ENCODE assay signal across 12 cellular contexts in the genomic region with DNA sequence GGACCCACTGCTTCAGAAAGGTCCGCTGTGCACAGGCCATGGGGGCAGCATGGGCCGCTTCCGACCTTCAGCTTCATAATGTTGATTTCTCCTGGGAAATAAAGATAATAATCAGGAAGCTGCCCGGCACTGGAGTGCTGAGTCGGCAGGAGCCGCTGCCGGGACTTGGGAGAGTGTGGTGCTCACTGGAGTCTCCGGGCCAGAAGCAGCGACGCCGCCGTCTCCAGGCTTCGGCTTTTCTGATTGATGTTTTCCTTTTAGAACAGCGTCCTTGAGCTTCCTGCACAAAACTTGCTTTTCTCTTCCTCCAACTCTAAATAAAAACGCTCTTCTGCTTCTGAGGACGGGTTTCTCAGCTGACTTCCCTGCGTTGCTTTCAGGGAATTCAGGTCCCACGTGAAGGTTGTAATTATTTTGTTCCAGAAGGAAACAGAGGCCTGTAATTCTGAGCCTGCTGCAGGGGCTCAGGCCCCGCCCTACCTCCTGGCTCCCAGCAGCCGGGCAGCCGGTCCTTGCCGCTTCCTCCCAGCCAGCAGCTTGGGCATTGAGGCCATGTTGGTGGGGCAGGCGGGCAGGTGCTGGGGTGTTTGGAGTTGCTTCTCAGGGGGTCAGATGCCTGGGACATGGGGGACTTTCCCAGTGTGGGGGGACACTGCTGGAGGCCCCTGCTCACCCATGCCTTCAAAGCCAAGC. TPM values are rescaled to one million over a fixed set of nuclear protein-coding genes. Genes with fewer than 3 reads are reported as not detected.
A peak's percentile ranks its signal among the peaks of the same experiment; 100 is the strongest.
DNase-seq lines count a peak whose midpoint lies in the region; ATAC-seq and TF ChIP-seq lines count a peak whose summit lies in the region.
"Had no signal": no experiment of that assay in that cellular context is flagged by ENCODE, and none has a peak within 500 bp of the region (broad histone marks: within the 10 kb centered on the region; RNA-seq: fewer than 3 reads in every experiment).

No MANE protein-coding gene starts in this region.

- H3K4me1 ChIP-seq in esophagus (ENCODE audit: control insufficient read depth in 2 of 2, insufficient read depth in 2 of 2, low read length in 1 of 2) = peaks cover 24 to 62% of the 10 kb centered on the region in 2 donors
- peaks cover 76% of the 10 kb centered on the region for H3K4me1 ChIP-seq in mucosa of descending colon (ENCODE audit: low read depth)

- intact Hi-C loops in mucosa of descending colon (cut with DNase I, micrococcal nuclease) = no loop called here
- intact Hi-C loops in activated CD4-positive, alpha-beta T cell treated with anti-CD3 and anti-CD28 coated beads, Interleukin-2, amount 10 ng/mL, durations not matched to agents 24 days and 14 days (cut with micrococcal nuclease) = no loop called here

- H3K4me3 Mint-ChIP-seq in type B pancreatic cell = peak overlapping the region; percentile 85
- no peak overlapping the region for H3K4me3 Mint-ChIP-seq in activated CD4-positive, alpha-beta T cell treated with anti-CD3 and anti-CD28 coated beads, Interleukin-2, amount 10 ng/mL, durations not matched to agents 24 days and 14 days
- H3K4me3 Mint-ChIP-seq: central memory CD8-positive, alpha-beta T cell had no signal

- H3K36me3 Mint-ChIP-seq in type B pancreatic cell = peaks cover 8% of the 10 kb centered on the region
- peaks cover 2% of the 10 kb centered on the region for H3K36me3 Mint-ChIP-seq in activated CD4-positive, alpha-beta T cell treated with anti-CD3 and anti-CD28 coated beads, Interleukin-2, amount 10 ng/mL, durations not matched to agents 24 days and 14 days (ENCODE audit: low read depth)

- ATAC-seq in mucosa of descending colon (peak; percentile 27), HG03139 (IDR thresholded peaks at IDR 0.05; ENCODE audit: unreplicated experiment) (no peak)

- H3K9me3 ChIP-seq in esophagus (ENCODE audit: control insufficient read depth in 2 of 2, insufficient read depth in 1 of 2, low read depth in 1 of 2, low read length in 1 of 2) = no peaks in the 10 kb centered on the region
- H3K9me3 ChIP-seq in mucosa of descending colon = no peaks in the 10 kb centered on the region
- H3K9me3 ChIP-seq: neutrophil had no signal

- H3K27me3 ChIP-seq in esophagus (ENCODE audit: control insufficient read depth in 1 of 2, insufficient read depth in 2 of 2, low read length in 2 of 2) = no peaks in the 10 kb centered on the region
- H3K27me3 ChIP-seq: neutrophil had no signal

- H3K4me3 ChIP-seq in esophagus (ENCODE audit: low read depth in 1 of 2, low read length in 2 of 2) (peak overlapping the region in 1 of 2 donors; percentile 8), mucosa of descending colon (no peak overlapping the region)

- 16 to 25% methylated on average over 23 of the region's 23 CpGs for WGBS in esophagus, 2 donors

- no peaks in the 10 kb centered on the region for H3K27me3 Mint-ChIP-seq in type B pancreatic cell
- H3K27me3 Mint-ChIP-seq in activated CD4-positive, alpha-beta T cell treated with anti-CD3 and anti-CD28 coated beads, Interleukin-2, amount 10 ng/mL, durations not matched to agents 24 days and 14 days = no peaks in the 10 kb centered on the region
- H3K27me3 Mint-ChIP-seq: central memory CD8-positive, alpha-beta T cell had no signal

- TF ChIP-seq CTCF in mucosa of descending colon (IDR thresholded peaks at IDR 0.05) (no peak), type B pancreatic cell (conservative IDR thresholded peaks at IDR 0.05) (no peak)

- DNase-seq in DMS153 treated with DMSO at 0.1 percent for 48 hours (lab: John Stamatoyannopoulos, UW; ENCODE audit: unreplicated experiment) (peak; percentile 40), DMS153 (lab: John Stamatoyannopoulos, UW) (no peak), mucosa of descending colon (peak in 2 of 3 donors; percentile 81 to 85), type B pancreatic cell (ENCODE audit: extremely low spot score, unreplicated experiment) (no peak), NCI-H446 (lab: John Stamatoyannopoulos, UW) (no peak)
- DNase-seq in activated CD4-positive, alpha-beta T cell treated with anti-CD3 and anti-CD28 coated beads, Interleukin-2, amount 10 ng/mL, durations not matched to agents 24 days and 14 days = no peak
- DNase-seq: NCI-H146 had no signal

- H3K36me3 ChIP-seq in esophagus (ENCODE audit: control insufficient read depth in 2 of 2, insufficient read depth in 2 of 2, low read length in 1 of 2) (peaks cover 0 to 29% of the 10 kb centered on the region in 2 donors), mucosa of descending colon (ENCODE audit: low read depth) (no peaks in the 10 kb centered on the region)

- H3K27ac Mint-ChIP-seq in type B pancreatic cell = peak overlapping the region; percentile 98
- no peak overlapping the region for H3K27ac Mint-ChIP-seq in activated CD4-positive, alpha-beta T cell treated with anti-CD3 and anti-CD28 coated beads, Interleukin-2, amount 10 ng/mL, durations not matched to agents 24 days and 14 days

- peak overlapping the region; percentile 90 to 94 for H3K27ac ChIP-seq in esophagus (ENCODE audit: low read depth in 2 of 2, low read length in 1 of 2)
- H3K27ac ChIP-seq: 22Rv1 had no signal

- peaks cover 46% of the 10 kb centered on the region for H3K4me1 Mint-ChIP-seq in type B pancreatic cell (ENCODE audit: unreplicated experiment)
- H3K4me1 Mint-ChIP-seq in activated CD4-positive, alpha-beta T cell treated with anti-CD3 and anti-CD28 coated beads, Interleukin-2, amount 10 ng/mL, durations not matched to agents 24 days and 14 days = no peaks in the 10 kb centered on the region

- H3K9me3 Mint-ChIP-seq in type B pancreatic cell = no peaks in the 10 kb centered on the region
- no peaks in the 10 kb centered on the region for H3K9me3 Mint-ChIP-seq in activated CD4-positive, alpha-beta T cell treated with anti-CD3 and anti-CD28 coated beads, Interleukin-2, amount 10 ng/mL, durations not matched to agents 24 days and 14 days
- H3K9me3 Mint-ChIP-seq: central memory CD8-positive, alpha-beta T cell had no signal

RNA-seq across cellular contexts. Expression of a gene that starts 14.7 kb away (rescaled TPM):
- 10 to 100 TPM; 17.6 to 33.4 TPM for polyA plus RNA-seq in esophagus
- total RNA-seq in mucosa of descending colon = 10 to 100 TPM; 37.7 to 55.6 (median 41.7) TPM
- total RNA-seq in type B pancreatic cell (ENCODE audit: low replicate concordance) = 22.6 and 41.4 TPM in 2 replicates
- total RNA-seq in activated CD4-positive, alpha-beta T cell treated with anti-CD3 and anti-CD28 coated beads, Interleukin-2, amount 10 ng/mL, durations not matched to agents 24 days and 14 days = 4.9 and 5.0 TPM in 2 replicates

Comparison
In these comparisons a context has a peak if more than half of its experiments do, and no peak if none do; other contexts are left out.
1. DNase-seq: peak in DMS153 treated with DMSO at 0.1 percent for 48 hours (single experiment) and mucosa of descending colon (2 of 3); none in DMS153 (single experiment), type B pancreatic cell (single experiment), activated CD4-positive, alpha-beta T cell treated with anti-CD3 and anti-CD28 coated beads, Interleukin-2, amount 10 ng/mL, durations not matched to agents 24 days and 14 days (single experiment) and NCI-H446 (0 of 2).